In genomic region chr1:33903210-33903589, GRCh38 we compare ENCODE assay signal across 10 cellular contexts. TPM values are rescaled to one million over a fixed set of nuclear protein-coding genes. Genes with fewer than 3 reads are reported as not detected.
A peak's percentile ranks its signal among the peaks of the same experiment; 100 is the strongest.
DNase-seq lines count a peak whose midpoint lies in the region; ATAC-seq and TF ChIP-seq lines count a peak whose summit lies in the region.
"Had no signal": no experiment of that assay in that cellular context is flagged by ENCODE, and none has a peak within 500 bp of the region (broad histone marks: within the 10 kb centered on the region; RNA-seq: fewer than 3 reads in every experiment).

No MANE protein-coding gene starts in this region.

- H3K27me3 ChIP-seq in BLaER1 (no peaks in the 10 kb centered on the region), MM.1S (replicated peaks; ENCODE audit: insufficient read depth, low read length) (peaks cover 24% of the 10 kb centered on the region)
- H3K27me3 ChIP-seq: colonic mucosa had no signal

- TF ChIP-seq CTCF in GM20000 (IDR thresholded peaks at IDR 0.05; ENCODE audit: extremely low read depth, missing control alignments) (no peak), epithelial cell of proximal tubule (conservative IDR thresholded peaks at IDR 0.05; ENCODE audit: low read depth, low read length) (no peak), MM.1S (IDR thresholded peaks at IDR 0.05; ENCODE audit: low read length) (no peak)

- H3K36me3 ChIP-seq in BLaER1 (no peaks in the 10 kb centered on the region), MM.1S (replicated peaks; ENCODE audit: insufficient read depth, low read length) (no peaks in the 10 kb centered on the region)
- H3K36me3 ChIP-seq: colonic mucosa had no signal

- CTCF ChIA-PET in HEK293T (lab: Yijun Ruan, JAX), result no interaction called here

- no peak overlapping the region for H3K4me3 Mint-ChIP-seq in natural killer cell treated with Interleukin-12 subunit alpha and Interleukin-12 subunit beta and Interleukin-15 and Interleukin-18, amount 100 ng/mL, for 72 hours
- H3K4me3 Mint-ChIP-seq: memory B cell had no signal

- no peak overlapping the region for H3K4me3 ChIP-seq in BLaER1
- H3K4me3 ChIP-seq in epithelial cell of proximal tubule (ENCODE audit: low read depth, low read length), result no peak overlapping the region
- H3K4me3 ChIP-seq in MM.1S (ENCODE audit: low read length), result no peak overlapping the region
- H3K4me3 ChIP-seq: colonic mucosa had no signal

- no peaks in the 10 kb centered on the region for H4K20me1 ChIP-seq in BLaER1
- H4K20me1 ChIP-seq in MM.1S (ENCODE audit: insufficient read depth, low read length), result no peaks in the 10 kb centered on the region

- POLR2A ChIA-PET in HEK293T (lab: Yijun Ruan, JAX), result no interaction called here

- no peaks in the 10 kb centered on the region for H3K36me3 Mint-ChIP-seq in natural killer cell treated with Interleukin-12 subunit alpha and Interleukin-12 subunit beta and Interleukin-15 and Interleukin-18, amount 100 ng/mL, for 72 hours
- H3K36me3 Mint-ChIP-seq: memory B cell had no signal

- H3F3A ChIP-seq in MM.1S (ENCODE audit: insufficient read depth, low read length), result no peaks in the 10 kb centered on the region

- H3K27ac ChIP-seq in BLaER1 (no peak overlapping the region), MM.1S (ENCODE audit: low read length) (no peak overlapping the region)
- H3K27ac ChIP-seq: colonic mucosa had no signal

- H3K4me1 ChIP-seq in BLaER1 (peaks cover 25% of the 10 kb centered on the region), MM.1S (ENCODE audit: low read length) (no peaks in the 10 kb centered on the region)
- H3K4me1 ChIP-seq: colonic mucosa had no signal

- H3K9me3 ChIP-seq in BLaER1, result no peaks in the 10 kb centered on the region
- no peaks in the 10 kb centered on the region for H3K9me3 ChIP-seq in MM.1S (replicated peaks; ENCODE audit: insufficient read depth, low read length)
- H3K9me3 ChIP-seq: colonic mucosa had no signal

- H3K27me3 Mint-ChIP-seq in natural killer cell treated with Interleukin-12 subunit alpha and Interleukin-12 subunit beta and Interleukin-15 and Interleukin-18, amount 100 ng/mL, for 72 hours, result peaks cover 26 to 31% of the 10 kb centered on the region in 2 donors

- H2AFZ ChIP-seq in MM.1S (ENCODE audit: low read length), result no peak overlapping the region

- H3K9me2 ChIP-seq in MM.1S (replicated peaks; ENCODE audit: insufficient read depth, low read length), result no peaks in the 10 kb centered on the region

- DNase-seq in GM20000 (ENCODE audit: low spot score) (peak; percentile 24), epithelial cell of proximal tubule (ENCODE audit: low read depth) (peak; percentile 90), EL (no peak), HEK293T (ENCODE audit: extremely low spot score) (no peak), MM.1S (no peak)
- no peak for DNase-seq in natural killer cell treated with Interleukin-12 subunit alpha and Interleukin-12 subunit beta and Interleukin-15 and Interleukin-18, amount 100 ng/mL, for 72 hours (ENCODE audit: low spot score)
- DNase-seq: colonic mucosa had no signal

- no peak overlapping the region for H3K27ac Mint-ChIP-seq in natural killer cell treated with Interleukin-12 subunit alpha and Interleukin-12 subunit beta and Interleukin-15 and Interleukin-18, amount 100 ng/mL, for 72 hours
- H3K27ac Mint-ChIP-seq: memory B cell had no signal

- ATAC-seq in HG03175 (IDR thresholded peaks at IDR 0.05; ENCODE audit: unreplicated experiment), result peak; percentile 79
- no peak for ATAC-seq in natural killer cell treated with Interleukin-12 subunit alpha and Interleukin-12 subunit beta and Interleukin-15 and Interleukin-18, amount 100 ng/mL, for 72 hours

- H3K79me2 ChIP-seq in MM.1S (ENCODE audit: low read length), result no peaks in the 10 kb centered on the region

- H3K4me2 ChIP-seq in BLaER1, result peak overlapping the region; percentile 28
- H3K4me2 ChIP-seq in MM.1S (ENCODE audit: low read depth, low read length), result no peak overlapping the region

- no peaks in the 10 kb centered on the region for H3K9me3 Mint-ChIP-seq in natural killer cell treated with Interleukin-12 subunit alpha and Interleukin-12 subunit beta and Interleukin-15 and Interleukin-18, amount 100 ng/mL, for 72 hours
- H3K9me3 Mint-ChIP-seq: memory B cell had no signal

- H3K4me1 Mint-ChIP-seq in natural killer cell treated with Interleukin-12 subunit alpha and Interleukin-12 subunit beta and Interleukin-15 and Interleukin-18, amount 100 ng/mL, for 72 hours (ENCODE audit: low read depth in 2 of 2), result peaks cover 0 to 7% of the 10 kb centered on the region in 2 donors
- H3K4me1 Mint-ChIP-seq: memory B cell had no signal

- no peak overlapping the region for H3K9ac ChIP-seq in BLaER1
- no peak overlapping the region for H3K9ac ChIP-seq in MM.1S (ENCODE audit: low read length)

TF ChIP-seq in HEK293T, 16 proteins besides CTCF, POLR2A, EP300 and RAD21:
- TF ChIP-seq CTBP1 (IDR thresholded peaks at IDR 0.05; ENCODE audit: borderline replicate concordance) (no peak), FOXM1 (IDR thresholded peaks at IDR 0.05; ENCODE audit: borderline replicate concordance) (no peak), HDGF (IDR thresholded peaks at IDR 0.05; ENCODE audit: borderline replicate concordance) (no peak), TARDBP (IDR thresholded peaks at IDR 0.05) (no peak), PKNOX1 (IDR thresholded peaks at IDR 0.05) (no peak), ARNT (IDR thresholded peaks at IDR 0.05) (no peak), ELF4 (IDR thresholded peaks at IDR 0.05) (no peak)
TF ChIP-seq in HEK293T: peak in this region for 0.

RNA-seq across cellular contexts. Expression of gene HMGB4, which starts 39.3 kb away (rescaled TPM):
- not detected in 2 replicates for total RNA-seq in epithelial cell of proximal tubule
- total RNA-seq in natural killer cell treated with Interleukin-12 subunit alpha and Interleukin-12 subunit beta and Interleukin-15 and Interleukin-18, amount 100 ng/mL, for 72 hours, result not detected
- total RNA-seq: colonic mucosa had no signal

Comparison
In these comparisons a context has a peak if more than half of its experiments do, and no peak if none do; other contexts are left out.
1. DNase-seq: peak in GM20000 (single experiment) and epithelial cell of proximal tubule (single experiment); none in natural killer cell treated with Interleukin-12 subunit alpha and Interleukin-12 subunit beta and Interleukin-15 and Interleukin-18, amount 100 ng/mL, for 72 hours (single experiment), EL (single experiment), HEK293T (single experiment) and MM.1S (single experiment).